ENCODE assay signal across 1 cellular context in genomic region chr6:27867941-27868705, GRCh38.
TF ChIP-seq lines count a peak whose summit lies in the region.

No MANE protein-coding gene starts in this region.

TF ChIP-seq in IMR-90, 13 proteins besides CTCF, POLR2A, EP300 and RAD21:
- TF ChIP-seq RCOR1 (IDR thresholded peaks at IDR 0.05; ENCODE audit: insufficient replicate concordance, low read length) (no peak), USF2 (IDR thresholded peaks at IDR 0.05; ENCODE audit: low read depth, low read length) (no peak), ELK1 (IDR thresholded peaks at IDR 0.05; ENCODE audit: borderline replicate concordance, low read depth, low read length) (no peak), NFE2L2 (IDR thresholded peaks at IDR 0.05; ENCODE audit: low read depth, low read length) (no peak), CEBPB (IDR thresholded peaks at IDR 0.05; ENCODE audit: low read depth, low read length) (no peak), CHD1 (IDR thresholded peaks at IDR 0.05; ENCODE audit: low read depth, low read length) (no peak), RFX5 (IDR thresholded peaks at IDR 0.05; ENCODE audit: low read depth, low read length) (no peak), MAZ (IDR thresholded peaks at IDR 0.05; ENCODE audit: borderline replicate concordance, low read depth, low read length) (no peak), BHLHE40 (IDR thresholded peaks at IDR 0.05; ENCODE audit: low read depth, low read length) (no peak)
